In the genomic region with DNA sequence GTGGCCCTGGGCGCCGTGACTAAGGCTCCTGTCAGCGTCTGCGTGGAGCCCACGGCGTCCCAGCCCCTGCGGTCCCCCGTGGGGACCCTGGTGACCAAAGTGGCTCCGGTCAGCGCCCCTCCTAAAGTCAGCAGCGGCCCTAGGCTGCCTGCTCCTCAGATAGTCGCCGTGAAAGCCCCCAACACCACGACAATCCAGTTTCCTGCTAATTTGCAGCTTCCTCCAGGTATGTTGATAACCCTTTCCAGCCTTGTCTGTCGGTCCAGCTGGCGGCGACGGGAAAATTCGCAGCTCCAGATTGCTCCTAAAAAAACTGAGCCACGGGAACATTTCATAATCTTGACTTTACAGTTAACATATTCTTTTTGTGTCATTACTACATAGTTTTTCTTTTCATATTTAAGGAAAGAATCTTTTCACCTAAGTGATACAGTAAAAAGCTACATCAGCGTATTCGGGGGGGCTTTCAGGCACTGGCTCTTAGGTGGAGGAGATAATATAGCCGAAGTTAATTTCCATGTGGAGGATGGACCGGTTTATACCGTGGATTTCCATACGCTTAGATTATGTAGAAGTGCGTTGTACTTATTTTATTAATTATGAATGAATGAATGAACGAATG, we compare ENCODE assay signal across 1 cellular context.
TF ChIP-seq lines count a peak whose summit lies in the region.

No MANE protein-coding gene starts in this region.

TF ChIP-seq in K562, 482 proteins besides CTCF, POLR2A, EP300 and RAD21 (continued from another document):
- TF ChIP-seq ZNF766 (CRISPR knock-in tag; conservative IDR thresholded peaks at IDR 0.05): 0 out of 2 replicates have a peak, but pooled peaks have one; percentile 16
- peak; percentile 94 for TF ChIP-seq ZNF316 (IDR thresholded peaks at IDR 0.05)
- peak; percentile 43; the same call in 1 of the 2 replicates for TF ChIP-seq SMARCA5 (IDR thresholded peaks at IDR 0.05)
- no peak for TF ChIP-seq DNMT1 (IDR thresholded peaks at IDR 0.05)
- TF ChIP-seq JUND (IDR thresholded peaks at IDR 0.05; ENCODE audit: borderline replicate concordance, low read depth, low read length): no peak
- TF ChIP-seq JUND (tag; IDR thresholded peaks at IDR 0.05; ENCODE audit: borderline replicate concordance, low read depth, low read length): no peak
- TF ChIP-seq SMARCB1 (IDR thresholded peaks at IDR 0.05; ENCODE audit: insufficient read length, low read depth): no peak
- TF ChIP-seq NCOA2 (IDR thresholded peaks at IDR 0.05; ENCODE audit: partially characterized antibody in 2 of 2): no peak
- TF ChIP-seq HDAC8 (tag; IDR thresholded peaks at IDR 0.05): no peak
- TF ChIP-seq KAT7 (CRISPR knock-in tag; IDR thresholded peaks at IDR 0.05; ENCODE audit: borderline replicate concordance): no peak
- no peak for TF ChIP-seq ASH1L (IDR thresholded peaks at IDR 0.05; ENCODE audit: borderline replicate concordance, low read depth, partially characterized antibody)
- TF ChIP-seq COPS2 (conservative IDR thresholded peaks at IDR 0.05): no peak
- TF ChIP-seq, protein P1, sequence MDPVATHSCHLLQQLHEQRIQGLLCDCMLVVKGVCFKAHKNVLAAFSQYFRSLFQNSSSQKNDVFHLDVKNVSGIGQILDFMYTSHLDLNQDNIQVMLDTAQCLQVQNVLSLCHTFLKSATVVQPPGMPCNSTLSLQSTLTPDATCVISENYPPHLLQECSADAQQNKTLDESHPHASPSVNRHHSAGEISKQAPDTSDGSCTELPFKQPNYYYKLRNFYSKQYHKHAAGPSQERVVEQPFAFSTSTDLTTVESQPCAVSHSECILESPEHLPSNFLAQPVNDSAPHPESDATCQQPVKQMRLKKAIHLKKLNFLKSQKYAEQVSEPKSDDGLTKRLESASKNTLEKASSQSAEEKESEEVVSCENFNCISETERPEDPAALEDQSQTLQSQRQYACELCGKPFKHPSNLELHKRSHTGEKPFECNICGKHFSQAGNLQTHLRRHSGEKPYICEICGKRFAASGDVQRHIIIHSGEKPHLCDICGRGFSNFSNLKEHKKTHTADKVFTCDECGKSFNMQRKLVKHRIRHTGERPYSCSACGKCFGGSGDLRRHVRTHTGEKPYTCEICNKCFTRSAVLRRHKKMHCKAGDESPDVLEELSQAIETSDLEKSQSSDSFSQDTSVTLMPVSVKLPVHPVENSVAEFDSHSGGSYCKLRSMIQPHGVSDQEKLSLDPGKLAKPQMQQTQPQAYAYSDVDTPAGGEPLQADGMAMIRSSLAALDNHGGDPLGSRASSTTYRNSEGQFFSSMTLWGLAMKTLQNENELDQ (CRISPR knock-in tag; IDR thresholded peaks at IDR 0.05; ENCODE audit: borderline replicate concordance): no peak
- no peak for TF ChIP-seq TRIM24 (IDR thresholded peaks at IDR 0.05)
- TF ChIP-seq, protein P2, sequence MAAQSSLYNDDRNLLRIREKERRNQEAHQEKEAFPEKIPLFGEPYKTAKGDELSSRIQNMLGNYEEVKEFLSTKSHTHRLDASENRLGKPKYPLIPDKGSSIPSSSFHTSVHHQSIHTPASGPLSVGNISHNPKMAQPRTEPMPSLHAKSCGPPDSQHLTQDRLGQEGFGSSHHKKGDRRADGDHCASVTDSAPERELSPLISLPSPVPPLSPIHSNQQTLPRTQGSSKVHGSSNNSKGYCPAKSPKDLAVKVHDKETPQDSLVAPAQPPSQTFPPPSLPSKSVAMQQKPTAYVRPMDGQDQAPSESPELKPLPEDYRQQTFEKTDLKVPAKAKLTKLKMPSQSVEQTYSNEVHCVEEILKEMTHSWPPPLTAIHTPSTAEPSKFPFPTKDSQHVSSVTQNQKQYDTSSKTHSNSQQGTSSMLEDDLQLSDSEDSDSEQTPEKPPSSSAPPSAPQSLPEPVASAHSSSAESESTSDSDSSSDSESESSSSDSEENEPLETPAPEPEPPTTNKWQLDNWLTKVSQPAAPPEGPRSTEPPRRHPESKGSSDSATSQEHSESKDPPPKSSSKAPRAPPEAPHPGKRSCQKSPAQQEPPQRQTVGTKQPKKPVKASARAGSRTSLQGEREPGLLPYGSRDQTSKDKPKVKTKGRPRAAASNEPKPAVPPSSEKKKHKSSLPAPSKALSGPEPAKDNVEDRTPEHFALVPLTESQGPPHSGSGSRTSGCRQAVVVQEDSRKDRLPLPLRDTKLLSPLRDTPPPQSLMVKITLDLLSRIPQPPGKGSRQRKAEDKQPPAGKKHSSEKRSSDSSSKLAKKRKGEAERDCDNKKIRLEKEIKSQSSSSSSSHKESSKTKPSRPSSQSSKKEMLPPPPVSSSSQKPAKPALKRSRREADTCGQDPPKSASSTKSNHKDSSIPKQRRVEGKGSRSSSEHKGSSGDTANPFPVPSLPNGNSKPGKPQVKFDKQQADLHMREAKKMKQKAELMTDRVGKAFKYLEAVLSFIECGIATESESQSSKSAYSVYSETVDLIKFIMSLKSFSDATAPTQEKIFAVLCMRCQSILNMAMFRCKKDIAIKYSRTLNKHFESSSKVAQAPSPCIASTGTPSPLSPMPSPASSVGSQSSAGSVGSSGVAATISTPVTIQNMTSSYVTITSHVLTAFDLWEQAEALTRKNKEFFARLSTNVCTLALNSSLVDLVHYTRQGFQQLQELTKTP (IDR thresholded peaks at IDR 0.05; ENCODE audit: low read depth in 1 of 2, partially characterized antibody in 2 of 2): no peak
- TF ChIP-seq, protein P3, sequence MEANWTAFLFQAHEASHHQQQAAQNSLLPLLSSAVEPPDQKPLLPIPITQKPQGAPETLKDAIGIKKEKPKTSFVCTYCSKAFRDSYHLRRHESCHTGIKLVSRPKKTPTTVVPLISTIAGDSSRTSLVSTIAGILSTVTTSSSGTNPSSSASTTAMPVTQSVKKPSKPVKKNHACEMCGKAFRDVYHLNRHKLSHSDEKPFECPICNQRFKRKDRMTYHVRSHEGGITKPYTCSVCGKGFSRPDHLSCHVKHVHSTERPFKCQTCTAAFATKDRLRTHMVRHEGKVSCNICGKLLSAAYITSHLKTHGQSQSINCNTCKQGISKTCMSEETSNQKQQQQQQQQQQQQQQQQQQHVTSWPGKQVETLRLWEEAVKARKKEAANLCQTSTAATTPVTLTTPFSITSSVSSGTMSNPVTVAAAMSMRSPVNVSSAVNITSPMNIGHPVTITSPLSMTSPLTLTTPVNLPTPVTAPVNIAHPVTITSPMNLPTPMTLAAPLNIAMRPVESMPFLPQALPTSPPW (CRISPR knock-in tag; IDR thresholded peaks at IDR 0.05): peak; percentile 54
- no peak; the same call in 1 of the 2 replicates for TF ChIP-seq ZSCAN29 (IDR thresholded peaks at IDR 0.05)
- TF ChIP-seq RBM34 (IDR thresholded peaks at IDR 0.05; ENCODE audit: borderline replicate concordance, insufficient read depth, low read length): no peak
- TF ChIP-seq NONO (IDR thresholded peaks at IDR 0.05; ENCODE audit: low read depth in 2 of 2, low read length in 1 of 2): no peak
- TF ChIP-seq, protein P4, sequence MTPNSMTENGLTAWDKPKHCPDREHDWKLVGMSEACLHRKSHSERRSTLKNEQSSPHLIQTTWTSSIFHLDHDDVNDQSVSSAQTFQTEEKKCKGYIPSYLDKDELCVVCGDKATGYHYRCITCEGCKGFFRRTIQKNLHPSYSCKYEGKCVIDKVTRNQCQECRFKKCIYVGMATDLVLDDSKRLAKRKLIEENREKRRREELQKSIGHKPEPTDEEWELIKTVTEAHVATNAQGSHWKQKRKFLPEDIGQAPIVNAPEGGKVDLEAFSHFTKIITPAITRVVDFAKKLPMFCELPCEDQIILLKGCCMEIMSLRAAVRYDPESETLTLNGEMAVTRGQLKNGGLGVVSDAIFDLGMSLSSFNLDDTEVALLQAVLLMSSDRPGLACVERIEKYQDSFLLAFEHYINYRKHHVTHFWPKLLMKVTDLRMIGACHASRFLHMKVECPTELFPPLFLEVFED (CRISPR knock-in tag; conservative IDR thresholded peaks at IDR 0.05): no peak
- TF ChIP-seq MEIS2 (IDR thresholded peaks at IDR 0.05; ENCODE audit: partially characterized antibody): no peak
- TF ChIP-seq HDAC2 (IDR thresholded peaks at IDR 0.05): no peak
- no peak for TF ChIP-seq ZSCAN32 (CRISPR knock-in tag; IDR thresholded peaks at IDR 0.05)
- peak; percentile 3 to 48; a peak in 2 of 4 replicates for TF ChIP-seq SIN3A (IDR thresholded peaks at IDR 0.05; ENCODE audit: borderline replicate concordance in 2 of 2, control insufficient read depth in 1 of 2, low read depth in 2 of 2, low read length in 2 of 2)
- no peak for TF ChIP-seq PHTF2 (CRISPR knock-in tag; IDR thresholded peaks at IDR 0.05)
- peak; percentile 69 for TF ChIP-seq MAFK (IDR thresholded peaks at IDR 0.05; ENCODE audit: low read length)
- TF ChIP-seq NCOA4 (IDR thresholded peaks at IDR 0.05; ENCODE audit: partially characterized antibody): no peak
- no peak for TF ChIP-seq FOS (IDR thresholded peaks at IDR 0.05; ENCODE audit: extremely low read depth, insufficient read length)
- peak; percentile 90 for TF ChIP-seq C11orf30 (IDR thresholded peaks at IDR 0.05; ENCODE audit: low read depth)
- TF ChIP-seq PTRF (tag; IDR thresholded peaks at IDR 0.05): no peak
- TF ChIP-seq MAFG (tag; conservative IDR thresholded peaks at IDR 0.05): peak; percentile 84
- TF ChIP-seq ZNF77 (CRISPR knock-in tag; IDR thresholded peaks at IDR 0.05): no peak
- no peak for TF ChIP-seq POLR2B (IDR thresholded peaks at IDR 0.05; ENCODE audit: low read depth, partially characterized antibody)
- TF ChIP-seq RBM39 (optimal IDR thresholded peaks at IDR 0.05; ENCODE audit: low read depth, low read length): no peak
- peak; percentile 53; the same call in 1 of the 2 replicates for TF ChIP-seq ZBTB7A (IDR thresholded peaks at IDR 0.05; ENCODE audit: borderline replicate concordance, control insufficient read depth, low read depth, low read length)
- peak; percentile 12 for TF ChIP-seq CHD1 (IDR thresholded peaks at IDR 0.05; ENCODE audit: low read length)
- TF ChIP-seq, protein P5, sequence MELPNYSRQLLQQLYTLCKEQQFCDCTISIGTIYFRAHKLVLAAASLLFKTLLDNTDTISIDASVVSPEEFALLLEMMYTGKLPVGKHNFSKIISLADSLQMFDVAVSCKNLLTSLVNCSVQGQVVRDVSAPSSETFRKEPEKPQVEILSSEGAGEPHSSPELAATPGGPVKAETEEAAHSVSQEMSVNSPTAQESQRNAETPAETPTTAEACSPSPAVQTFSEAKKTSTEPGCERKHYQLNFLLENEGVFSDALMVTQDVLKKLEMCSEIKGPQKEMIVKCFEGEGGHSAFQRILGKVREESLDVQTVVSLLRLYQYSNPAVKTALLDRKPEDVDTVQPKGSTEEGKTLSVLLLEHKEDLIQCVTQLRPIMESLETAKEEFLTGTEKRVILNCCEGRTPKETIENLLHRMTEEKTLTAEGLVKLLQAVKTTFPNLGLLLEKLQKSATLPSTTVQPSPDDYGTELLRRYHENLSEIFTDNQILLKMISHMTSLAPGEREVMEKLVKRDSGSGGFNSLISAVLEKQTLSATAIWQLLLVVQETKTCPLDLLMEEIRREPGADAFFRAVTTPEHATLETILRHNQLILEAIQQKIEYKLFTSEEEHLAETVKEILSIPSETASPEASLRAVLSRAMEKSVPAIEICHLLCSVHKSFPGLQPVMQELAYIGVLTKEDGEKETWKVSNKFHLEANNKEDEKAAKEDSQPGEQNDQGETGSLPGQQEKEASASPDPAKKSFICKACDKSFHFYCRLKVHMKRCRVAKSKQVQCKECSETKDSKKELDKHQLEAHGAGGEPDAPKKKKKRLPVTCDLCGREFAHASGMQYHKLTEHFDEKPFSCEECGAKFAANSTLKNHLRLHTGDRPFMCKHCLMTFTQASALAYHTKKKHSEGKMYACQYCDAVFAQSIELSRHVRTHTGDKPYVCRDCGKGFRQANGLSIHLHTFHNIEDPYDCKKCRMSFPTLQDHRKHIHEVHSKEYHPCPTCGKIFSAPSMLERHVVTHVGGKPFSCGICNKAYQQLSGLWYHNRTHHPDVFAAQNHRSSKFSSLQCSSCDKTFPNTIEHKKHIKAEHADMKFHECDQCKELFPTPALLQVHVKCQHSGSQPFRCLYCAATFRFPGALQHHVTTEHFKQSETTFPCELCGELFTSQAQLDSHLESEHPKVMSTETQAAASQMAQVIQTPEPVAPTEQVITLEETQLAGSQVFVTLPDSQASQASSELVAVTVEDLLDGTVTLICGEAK (IDR thresholded peaks at IDR 0.05): 0 out of 2 replicates have a peak, but pooled peaks have one; percentile 11
- TF ChIP-seq, protein P5 (CRISPR knock-in tag; IDR thresholded peaks at IDR 0.05): no peak
- no peak for TF ChIP-seq MTA3 (IDR thresholded peaks at IDR 0.05; ENCODE audit: borderline replicate concordance)
- TF ChIP-seq MECOM (CRISPR knock-in tag; IDR thresholded peaks at IDR 0.05): no peak
- no peak for TF ChIP-seq ZNF134 (CRISPR knock-in tag; conservative IDR thresholded peaks at IDR 0.05)
- TF ChIP-seq ZFP36 (IDR thresholded peaks at IDR 0.05; ENCODE audit: low read depth, low read length, partially characterized antibody): no peak
- no peak for TF ChIP-seq MIER1 (IDR thresholded peaks at IDR 0.05; ENCODE audit: low read depth)
